ENCODE assay signal across 21 cellular contexts in the genomic region with DNA sequence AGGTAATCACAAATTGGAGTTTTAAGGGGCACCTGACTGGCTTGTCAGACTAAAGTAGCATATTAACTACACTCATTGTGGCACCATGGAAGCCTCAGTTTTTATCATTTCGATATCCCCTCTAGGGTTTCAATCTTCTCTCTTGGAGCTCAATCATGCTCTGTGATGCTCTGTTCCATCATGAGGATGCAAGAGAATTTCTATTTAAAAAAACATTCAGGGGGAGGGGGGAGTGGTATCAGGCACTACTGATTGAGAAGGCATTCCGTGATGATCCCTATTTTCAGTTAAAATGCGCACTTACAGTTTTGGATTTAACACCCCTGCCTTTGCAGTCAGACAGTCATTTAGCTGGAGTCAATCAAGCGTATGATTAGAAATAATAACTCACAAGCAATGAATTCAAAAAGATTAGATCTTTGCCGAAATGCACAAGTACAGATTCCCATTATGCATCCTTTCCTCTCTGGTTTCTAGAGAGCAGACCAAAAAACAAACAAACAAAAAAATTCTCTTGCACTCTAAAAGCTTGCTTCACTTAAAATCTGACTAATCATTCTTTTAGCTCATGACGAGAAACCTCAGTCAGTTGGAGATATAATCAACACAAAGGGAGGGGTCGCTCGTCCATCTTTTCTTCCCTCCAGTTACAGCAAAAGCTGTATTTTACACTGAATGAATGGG. TPM values are rescaled to one million over a fixed set of nuclear protein-coding genes. Genes with fewer than 3 reads are reported as not detected.
DNase-seq lines count a peak whose midpoint lies in the region; TF ChIP-seq lines count a peak whose summit lies in the region.
"Had no signal": no experiment of that assay in that cellular context is flagged by ENCODE, and none has a peak within 500 bp of the region (broad histone marks: within the 10 kb centered on the region; RNA-seq: fewer than 3 reads in every experiment).

No MANE protein-coding gene starts in this region.

- 97% methylated on average over 8 of the region's 8 CpGs for WGBS in mammary epithelial cell (ENCODE audit: low coverage, missing lambda C conversion rate)
- WGBS in mesodermal cell (ENCODE audit: insufficient coverage in 2 of 2), 2 experiments = 84 to 86% methylated on average over 4 to 5 of the region's 8 CpGs
- no CpG with 5 or more reads among the region's 8 CpGs for WGBS in neuronal stem cell (ENCODE audit: extremely low coverage in 2 of 2, insufficient read length in 2 of 2, insufficient replicate concordance in 1 of 2), 2 donors

- no peaks in the 10 kb centered on the region for H3K36me3 ChIP-seq in mammary epithelial cell (ENCODE audit: insufficient read depth, low read length)
- H3K36me3 ChIP-seq in mesodermal cell (ENCODE audit: control insufficient read depth, insufficient read depth, low read length) = no peaks in the 10 kb centered on the region
- H3K36me3 ChIP-seq in neuronal stem cell (replicated peaks in 1 of 2; ENCODE audit: control insufficient read depth in 2 of 2, insufficient read depth in 2 of 2, low read length in 2 of 2) = peaks cover 4 to 9% of the 10 kb centered on the region in 2 donors
- H3K36me3 ChIP-seq: colonic mucosa, Peyer's patch, vagina had no signal

- TF ChIP-seq CTCF in mammary epithelial cell (conservative IDR thresholded peaks at IDR 0.05 in 1 of 2, IDR thresholded peaks at IDR 0.05 in 1 of 2; ENCODE audit: extremely low read depth in 1 of 2, insufficient read depth in 1 of 2, low read depth in 1 of 2, low read length in 2 of 2) = no peak

- H4K8ac ChIP-seq in neuronal stem cell (ENCODE audit: low read depth, low read length) = no peak overlapping the region

- H2BK15ac ChIP-seq in neuronal stem cell (ENCODE audit: low read length) = no peak overlapping the region

- H2BK120ac ChIP-seq in neuronal stem cell (ENCODE audit: low read depth, low read length) = no peak overlapping the region

- H3K9ac ChIP-seq in mammary epithelial cell (ENCODE audit: insufficient read depth, low read length) (no peak overlapping the region), neuronal stem cell (ENCODE audit: low read depth, low read length, poor library complexity) (no peak overlapping the region)

- H2BK5ac ChIP-seq in neuronal stem cell (ENCODE audit: low read length) = no peak overlapping the region

- no peaks in the 10 kb centered on the region for H3K9me3 ChIP-seq in mammary epithelial cell (replicated peaks; ENCODE audit: insufficient read depth, low read length)
- H3K9me3 ChIP-seq in mesodermal cell (ENCODE audit: control insufficient read depth, low read length) = no peaks in the 10 kb centered on the region
- no peaks in the 10 kb centered on the region for H3K9me3 ChIP-seq in neuronal stem cell (replicated peaks in 1 of 2; ENCODE audit: control insufficient read depth in 2 of 2, insufficient read depth in 1 of 2, low read depth in 1 of 2, low read length in 2 of 2)
- H3K9me3 ChIP-seq: colonic mucosa, Peyer's patch, vagina had no signal

- H3K23ac ChIP-seq in neuronal stem cell (ENCODE audit: low read depth, low read length, poor library complexity) = no peak overlapping the region

- H2BK12ac ChIP-seq in neuronal stem cell (ENCODE audit: low read length) = no peak overlapping the region

- CTCF ChIA-PET in mammary epithelial cell (lab: Charles Lee; ENCODE audit: low non-redundant PET) = no interaction called here

- H3K4me3 ChIP-seq in mammary epithelial cell (replicated peaks in 1 of 3; ENCODE audit: insufficient read depth in 1 of 3, low read depth in 2 of 3, low read length in 3 of 3) (no peak overlapping the region), mesodermal cell (ENCODE audit: extremely low read depth, insufficient read depth, low read length, poor library complexity, severe bottlenecking) (no peak overlapping the region), neuronal stem cell (ENCODE audit: low read length in 2 of 2) (no peak overlapping the region)
- H3K4me3 ChIP-seq: colonic mucosa, Peyer's patch, vagina had no signal

- intact Hi-C loops in mammary epithelial cell (cut with micrococcal nuclease) = no loop called here

- peak; percentile 20 for DNase-seq in AG20443 (ENCODE audit: low spot score)
- DNase-seq in M059J (ENCODE audit: low read depth) = peak; percentile 68
- peak; percentile 20 for DNase-seq in mammary epithelial cell
- no peak for DNase-seq in DMS53 treated with DMSO at 0.1 percent for 48 hours (lab: John Stamatoyannopoulos, UW; ENCODE audit: unreplicated experiment)
- DNase-seq in NCI-H2171 treated with DMSO at 0.1 percent for 48 hours (lab: John Stamatoyannopoulos, UW) = no peak
- no peak for DNase-seq in OCI-M2 (lab: John Stamatoyannopoulos, UW; ENCODE audit: unreplicated experiment)
- DNase-seq in neuronal stem cell (ENCODE audit: low spot score) = no peak
- DNase-seq: activated CD8-positive, alpha-beta T cell treated with anti-CD3 and anti-CD28 coated beads for 36 hours; activated T-cell treated with anti-CD3 and anti-CD28 coated beads, Interleukin-2, amount 50 U/mL, for 1 hour; CD4-positive, alpha-beta memory T cell; colonic mucosa; DMS53; foreskin keratinocyte; KBM-7; kidney glomerular epithelial cell; natural killer cell; NCI-H1105 treated with DMSO at 0.1 percent for 48 hours; Peyer's patch; small intestine had no signal

- H4K20me1 ChIP-seq in mammary epithelial cell (ENCODE audit: insufficient read depth, low read length) = no peaks in the 10 kb centered on the region

- in situ Hi-C loops in mammary epithelial cell (cut with MboI; ENCODE audit: low sequenced_read_pairs in 2 of 2) = no loop called here

- peaks cover 76% of the 10 kb centered on the region for H3K79me2 ChIP-seq in mammary epithelial cell (ENCODE audit: insufficient read depth, low read length)

- H3K4me1 ChIP-seq in mammary epithelial cell (ENCODE audit: insufficient read depth, low read length) (no peaks in the 10 kb centered on the region), mesodermal cell (ENCODE audit: control insufficient read depth, insufficient read depth, low read length, poor library complexity, severe bottlenecking) (peaks cover 29% of the 10 kb centered on the region), neuronal stem cell (ENCODE audit: control insufficient read depth in 2 of 2, insufficient read depth in 1 of 2, low read depth in 1 of 2, low read length in 2 of 2) (peaks cover 6 to 30% of the 10 kb centered on the region in 2 donors)
- H3K4me1 ChIP-seq: colonic mucosa, foreskin keratinocyte, Peyer's patch had no signal

- no peak overlapping the region for H3K4ac ChIP-seq in neuronal stem cell (ENCODE audit: low read length)

- H3K79me1 ChIP-seq in neuronal stem cell (ENCODE audit: low read depth, low read length) = peaks cover 1% of the 10 kb centered on the region

- H2AK5ac ChIP-seq in neuronal stem cell (ENCODE audit: low read depth, low read length) = no peak overlapping the region

- no peaks in the 10 kb centered on the region for H3K27me3 ChIP-seq in mammary epithelial cell (ENCODE audit: insufficient read depth, low read length)
- H3K27me3 ChIP-seq in neuronal stem cell (ENCODE audit: control insufficient read depth in 3 of 3, insufficient read depth in 3 of 3, low read depth in 1 of 3, low read length in 3 of 3) = no peaks in the 10 kb centered on the region
- H3K27me3 ChIP-seq: colonic mucosa, foreskin keratinocyte, Peyer's patch, vagina had no signal

- no TSS peak for BruUV-seq in mammary epithelial cell (replicated peaks; lab: Mats Ljungman, UMichigan)

- H3K27ac ChIP-seq in mammary epithelial cell (ENCODE audit: insufficient read depth, low read depth, low read length) (no peak overlapping the region), mesodermal cell (ENCODE audit: low read depth, low read length, severe bottlenecking) (peak overlapping the region; percentile 19), neuronal stem cell (replicated peaks; ENCODE audit: low read length) (no peak overlapping the region)
- H3K27ac ChIP-seq: colonic mucosa, foreskin keratinocyte, Peyer's patch, vagina had no signal

- H2AFZ ChIP-seq in mammary epithelial cell (ENCODE audit: low read depth, low read length) (no peak overlapping the region), neuronal stem cell (ENCODE audit: low read length) (no peak overlapping the region)

- no peak overlapping the region for H3K18ac ChIP-seq in neuronal stem cell (ENCODE audit: low read length)

- no peak overlapping the region for H3K14ac ChIP-seq in neuronal stem cell (ENCODE audit: low read length)

- dilution Hi-C loops in mammary epithelial cell (cut with HindIII; ENCODE audit: low sequenced_read_pairs) = no loop called here

- H3K4me2 ChIP-seq in mammary epithelial cell (ENCODE audit: insufficient read depth, low read depth, low read length) (no peak overlapping the region), neuronal stem cell (ENCODE audit: insufficient read depth, low read length, poor library complexity, severe bottlenecking) (no peak overlapping the region)

- no peak overlapping the region for H4K91ac ChIP-seq in neuronal stem cell (ENCODE audit: low read depth, low read length, poor library complexity)

RNA-seq across cellular contexts. Expression of a gene that starts 55.4 kb away (rescaled TPM):
- 0.25 and 2.5 TPM in 2 replicates for total RNA-seq in M059J (2014; rRNA removed; shearing (Covaris generic))
- 10 to 100 TPM; 21.6 to 27.8 TPM for total RNA-seq in mammary epithelial cell
- polyA plus RNA-seq in mammary epithelial cell = 7.5 TPM
- polyA minus RNA-seq in mammary epithelial cell = 159 TPM
- 8.3 TPM for polyA plus RNA-seq in mesodermal cell (2013, experiment 1 of 2)
- 6.0 TPM for polyA plus RNA-seq in mesodermal cell (2013, experiment 2 of 2)
- 128 TPM for polyA plus RNA-seq in neuronal stem cell (2013, experiment 1 of 2)
- 138 TPM for polyA plus RNA-seq in neuronal stem cell (2013, experiment 2 of 2)
- total RNA-seq: activated CD8-positive, alpha-beta T cell treated with anti-CD3 and anti-CD28 coated beads for 36 hours; CD4-positive, alpha-beta memory T cell had no signal
- polyA plus RNA-seq: CD4-positive, alpha-beta memory T cell had no signal

Comparison
In these comparisons a context has a peak if more than half of its experiments do, and no peak if none do; other contexts are left out.
1. DNase-seq: peak in AG20443 (single experiment), M059J (single experiment) and mammary epithelial cell (single experiment); none in DMS53 treated with DMSO at 0.1 percent for 48 hours (single experiment), NCI-H2171 treated with DMSO at 0.1 percent for 48 hours (single experiment), OCI-M2 (single experiment) and neuronal stem cell (single experiment).